Comparison of ENCODE assay signal across 27 cellular contexts in the genomic region with DNA sequence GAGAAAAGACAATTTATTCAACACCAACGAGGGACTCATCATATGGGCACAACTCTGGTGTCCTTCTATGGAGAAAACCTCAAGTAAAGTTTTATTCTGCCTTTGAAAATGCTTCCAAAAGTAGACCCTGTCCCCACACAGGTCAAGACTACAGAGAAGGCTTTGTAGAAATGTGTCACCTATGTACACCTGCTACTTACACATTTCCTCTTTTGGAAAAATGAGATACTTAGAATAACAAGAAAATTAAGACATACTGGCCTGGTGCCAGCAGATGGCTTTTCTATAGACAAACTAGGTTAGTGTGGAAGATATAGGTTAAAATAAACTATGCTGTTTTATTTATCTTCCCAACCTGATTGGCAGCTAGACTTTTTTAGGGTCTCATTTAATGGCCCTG. TPM values are rescaled to one million over a fixed set of nuclear protein-coding genes. Genes with fewer than 3 reads are reported as not detected.
A peak's percentile ranks its signal among the peaks of the same experiment; 100 is the strongest.
DNase-seq lines count a peak whose midpoint lies in the region; ATAC-seq lines count a peak whose summit lies in the region.
"Had no signal": no experiment of that assay in that cellular context is flagged by ENCODE, and none has a peak within 500 bp of the region (broad histone marks: within the 10 kb centered on the region; RNA-seq: fewer than 3 reads in every experiment).

No MANE protein-coding gene starts in this region.

- peaks cover 61% of the 10 kb centered on the region for H3K4me1 Mint-ChIP-seq in stimulated activated effector memory CD8-positive, alpha-beta T cell treated with anti-CD3 and anti-CD28 coated beads, Interleukin-12 subunit alpha, Interleukin-12 subunit beta, amount 100 ng/mL, for 72 hours

- peak overlapping the region; percentile 13 to 61 for H3K27ac Mint-ChIP-seq in activated naive CD4-positive, alpha-beta T cell treated with anti-CD3 and anti-CD28 coated beads, Interleukin-2, amount 50 U/mL, for 72 hours
- H3K27ac Mint-ChIP-seq in stimulated activated effector memory CD8-positive, alpha-beta T cell treated with anti-CD3 and anti-CD28 coated beads, Interleukin-12 subunit alpha, Interleukin-12 subunit beta, amount 100 ng/mL, for 72 hours: peak overlapping the region; percentile 82
- H3K27ac Mint-ChIP-seq: activated naive CD8-positive, alpha-beta T cell treated with anti-CD3 and anti-CD28 coated beads, Interleukin-2, amount 10 ng/mL, durations not matched to agents 7 days and 5 days had no signal

- H3K4me3 Mint-ChIP-seq in stimulated activated effector memory CD8-positive, alpha-beta T cell treated with anti-CD3 and anti-CD28 coated beads, Interleukin-12 subunit alpha, Interleukin-12 subunit beta, amount 100 ng/mL, for 72 hours: no peak overlapping the region
- H3K4me3 Mint-ChIP-seq: activated naive CD8-positive, alpha-beta T cell treated with anti-CD3 and anti-CD28 coated beads, Interleukin-2, amount 10 ng/mL, durations not matched to agents 7 days and 5 days; effector memory CD8-positive, alpha-beta T cell; neural crest cell had no signal

- no peaks in the 10 kb centered on the region for H3K9me3 Mint-ChIP-seq in activated naive CD4-positive, alpha-beta T cell treated with anti-CD3 and anti-CD28 coated beads, Interleukin-2, amount 50 U/mL, for 72 hours
- H3K9me3 Mint-ChIP-seq in stimulated activated effector memory CD8-positive, alpha-beta T cell treated with anti-CD3 and anti-CD28 coated beads, Interleukin-12 subunit alpha, Interleukin-12 subunit beta, amount 100 ng/mL, for 72 hours: no peaks in the 10 kb centered on the region
- H3K9me3 Mint-ChIP-seq: activated naive CD8-positive, alpha-beta T cell treated with anti-CD3 and anti-CD28 coated beads, Interleukin-2, amount 10 ng/mL, durations not matched to agents 7 days and 5 days; effector memory CD8-positive, alpha-beta T cell; neural crest cell had no signal

- H3K36me3 Mint-ChIP-seq in activated naive CD4-positive, alpha-beta T cell treated with anti-CD3 and anti-CD28 coated beads, Interleukin-2, amount 50 U/mL, for 72 hours: peaks cover 27 to 42% of the 10 kb centered on the region in 2 donors
- peaks cover 100% of the 10 kb centered on the region for H3K36me3 Mint-ChIP-seq in stimulated activated effector memory CD8-positive, alpha-beta T cell treated with anti-CD3 and anti-CD28 coated beads, Interleukin-12 subunit alpha, Interleukin-12 subunit beta, amount 100 ng/mL, for 72 hours

- ATAC-seq in activated naive CD4-positive, alpha-beta T cell treated with anti-CD3 and anti-CD28 coated beads, Interleukin-2, amount 50 U/mL, for 72 hours: no peak
- ATAC-seq in GM18868 (IDR thresholded peaks at IDR 0.05; ENCODE audit: unreplicated experiment): peak; percentile 63
- no peak for ATAC-seq in stimulated activated effector memory CD8-positive, alpha-beta T cell treated with anti-CD3 and anti-CD28 coated beads, Interleukin-12 subunit alpha, Interleukin-12 subunit beta, amount 100 ng/mL, for 72 hours
- ATAC-seq: activated CD4-positive, CD25-positive, alpha-beta regulatory T cell treated with anti-CD3 and anti-CD28 coated beads, Interleukin-2, amount 50 U/mL, for 24 hours; effector memory CD8-positive, alpha-beta T cell; upper lobe of right lung had no signal

- no peak for DNase-seq in activated naive CD4-positive, alpha-beta T cell treated with anti-CD3 and anti-CD28 coated beads, Interleukin-2, amount 50 U/mL, for 72 hours (ENCODE audit: low spot score in 2 of 2)
- DNase-seq in activated naive CD4-positive, alpha-beta T cell (lab: John Stamatoyannopoulos, UW): no peak
- DNase-seq in RPMI8226: peak; percentile 31
- DNase-seq in stimulated activated effector memory CD8-positive, alpha-beta T cell treated with anti-CD3 and anti-CD28 coated beads, Interleukin-12 subunit alpha, Interleukin-12 subunit beta, amount 100 ng/mL, for 72 hours (ENCODE audit: low spot score in 2 of 2): no peak
- no peak for DNase-seq in DMS153 treated with DMSO at 0.1 percent for 48 hours (lab: John Stamatoyannopoulos, UW; ENCODE audit: unreplicated experiment)
- DNase-seq in GDM1 (lab: John Stamatoyannopoulos, UW): no peak
- DNase-seq: activated naive CD8-positive, alpha-beta T cell treated with anti-CD3 and anti-CD28 coated beads, Interleukin-2, amount 10 ng/mL, durations not matched to agents 7 days and 5 days; C1 segment of cervical spinal cord; Calu3; caudate nucleus; cortex of kidney; DND-41; effector memory CD8-positive, alpha-beta T cell; erythroblast; KBM-7; mesenchymal stem cell; NCI-H2029 treated with DMSO at 0.1 percent for 48 hours; NCI-H526; ovary; Peyer's patch; SHP77 treated with DMSO at 0.1 percent for 48 hours; stimulated activated CD4-positive, alpha-beta T cell treated with anti-CD3 and anti-CD28 coated beads, Interleukin-15, amount 100 ng/mL, for 24 hours; stimulated activated CD4-positive, alpha-beta T cell treated with anti-CD3 and anti-CD28 coated beads, Interleukin-4, amount 100 ng/mL, for 4 hours; upper lobe of right lung had no signal

RNA-seq across cellular contexts. Expression of a gene that starts 13.6 kb away (rescaled TPM):
- 10 to 100 TPM; 32.3 to 43.0 TPM for total RNA-seq in activated naive CD4-positive, alpha-beta T cell treated with anti-CD3 and anti-CD28 coated beads, Interleukin-2, amount 50 U/mL, for 72 hours

RNA-seq across cellular contexts. Expression of a gene that starts 23.1 kb away (rescaled TPM):
- 10 to 100 TPM; 13.6 to 23.6 TPM for total RNA-seq in activated naive CD4-positive, alpha-beta T cell treated with anti-CD3 and anti-CD28 coated beads, Interleukin-2, amount 50 U/mL, for 72 hours
